Comparison of ENCODE assay signal across 14 cellular contexts in the genomic region with DNA sequence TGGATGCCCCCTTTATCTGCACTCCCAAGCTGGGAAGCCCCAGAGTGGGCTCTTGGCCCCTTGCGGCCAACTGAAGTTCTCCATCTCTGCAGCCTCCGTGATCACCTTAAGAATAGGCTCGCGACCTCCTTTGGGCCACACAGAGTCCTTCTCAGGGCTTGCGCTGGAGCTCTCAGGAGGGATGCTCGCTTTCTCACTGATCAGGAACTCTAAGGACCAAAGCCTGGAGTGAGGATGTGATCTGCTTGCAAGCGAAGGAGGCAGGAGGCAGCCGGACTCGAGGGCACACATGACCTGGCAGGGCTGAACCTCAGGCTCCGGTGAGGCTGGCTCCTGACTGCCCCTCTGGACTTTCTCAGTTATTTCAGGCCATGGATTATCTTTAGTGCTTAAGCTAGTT.
DNase-seq lines count a peak whose midpoint lies in the region; ATAC-seq and TF ChIP-seq lines count a peak whose summit lies in the region.
"Had no signal": no experiment of that assay in that cellular context is flagged by ENCODE, and none has a peak within 500 bp of the region (broad histone marks: within the 10 kb centered on the region; RNA-seq: fewer than 3 reads in every experiment).

No MANE protein-coding gene starts in this region.

- H3K4me3 Mint-ChIP-seq in nephron = no peak overlapping the region
- H3K4me3 Mint-ChIP-seq: CD4-positive, alpha-beta memory T cell; GM23338 had no signal

- peaks cover 19% of the 10 kb centered on the region for H3K27me3 Mint-ChIP-seq in nephron (ENCODE audit: low read depth)

- no peak overlapping the region for H3K4me3 ChIP-seq in aorta (ENCODE audit: low read length in 2 of 2)
- H3K4me3 ChIP-seq: A549, GM23338 had no signal

- intact Hi-C loops in aorta (cut with DNase I) = no loop called here

- peaks cover 42% of the 10 kb centered on the region for H3K4me1 Mint-ChIP-seq in nephron
- H3K4me1 Mint-ChIP-seq: CD4-positive, alpha-beta memory T cell had no signal

- H3K27me3 ChIP-seq in aorta (ENCODE audit: control insufficient read depth in 1 of 2, insufficient read depth in 2 of 2, low read length in 1 of 2) = no peaks in the 10 kb centered on the region
- H3K27me3 ChIP-seq: BE2C had no signal

- TF ChIP-seq CTCF in VCaP (conservative IDR thresholded peaks at IDR 0.05) (no peak), nephron (IDR thresholded peaks at IDR 0.05; ENCODE audit: unreplicated experiment in 3 of 3) (no peak)

- no peaks in the 10 kb centered on the region for H3K4me1 ChIP-seq in aorta (ENCODE audit: control insufficient read depth in 1 of 2, insufficient read depth in 2 of 2, low read length in 2 of 2)
- H3K4me1 ChIP-seq: A549, BE2C had no signal

- DNase-seq in islet precursor cell (peak; percentile 43), aorta (no peak), middle frontal gyrus (ENCODE audit: extremely low spot score, low spot score) (no peak), kidney tubule cell (ENCODE audit: low spot score) (no peak), NOMO-1 treated with DMSO at 0.1 percent for 48 hours (lab: John Stamatoyannopoulos, UW; ENCODE audit: unreplicated experiment) (no peak)
- DNase-seq: BE2C; CD4-positive, alpha-beta memory T cell; GDM1; H7 had no signal

- no peaks in the 10 kb centered on the region for H3K9me3 Mint-ChIP-seq in nephron
- H3K9me3 Mint-ChIP-seq: GM23338 had no signal

- H3K27ac Mint-ChIP-seq in nephron = peak overlapping the region; percentile 28 to 85 (median 79)
- H3K27ac Mint-ChIP-seq: CD4-positive, alpha-beta memory T cell; GM23338 had no signal

- H3K27ac ChIP-seq in VCaP = peak overlapping the region; percentile 41
- H3K27ac ChIP-seq in aorta (ENCODE audit: low read depth in 1 of 2, low read length in 2 of 2) = no peak overlapping the region
- H3K27ac ChIP-seq: A549, C4-2B had no signal

- H3K36me3 Mint-ChIP-seq in nephron (ENCODE audit: low read depth) = no peaks in the 10 kb centered on the region
- H3K36me3 Mint-ChIP-seq: CD4-positive, alpha-beta memory T cell had no signal

- H3K36me3 ChIP-seq in aorta (ENCODE audit: control insufficient read depth in 1 of 2, insufficient read depth in 2 of 2, low read length in 1 of 2) = no peaks in the 10 kb centered on the region
- H3K36me3 ChIP-seq: BE2C had no signal

- no peaks in the 10 kb centered on the region for H3K9me3 ChIP-seq in aorta (ENCODE audit: control insufficient read depth, low read length)
- H3K9me3 ChIP-seq: A549, BE2C had no signal

- WGBS in aorta, 2 donors = 83 to 84% methylated on average over 10 of the region's 10 CpGs

- ATAC-seq in aorta (ENCODE audit: low FRiP score) = peak; percentile 47
- ATAC-seq: A549, GM23338 had no signal
